Comparison of ENCODE assay signal across 20 cellular contexts in the genomic region with DNA sequence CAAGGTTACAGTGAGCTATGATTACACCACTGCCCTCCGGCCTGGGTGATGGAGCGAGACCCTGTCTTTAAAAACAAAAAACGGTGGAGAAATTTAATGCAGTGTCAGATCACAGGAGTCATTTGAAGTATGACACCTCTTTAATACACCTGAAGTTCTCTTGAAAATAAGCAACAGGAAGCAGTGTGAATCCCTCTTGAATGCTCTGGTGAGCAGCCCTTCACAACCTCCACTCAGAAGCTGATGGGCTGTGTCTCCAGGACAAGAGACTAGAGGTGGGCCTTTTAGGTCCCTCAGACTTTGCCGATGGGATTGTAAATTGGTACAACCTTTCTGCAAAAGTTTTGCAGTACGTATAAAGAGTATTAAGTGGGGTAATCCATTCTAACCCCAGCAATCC. TPM values are rescaled to one million over a fixed set of nuclear protein-coding genes. Genes with fewer than 3 reads are reported as not detected.
"Had no signal": no experiment of that assay in that cellular context is flagged by ENCODE, and none has a peak within 500 bp of the region (broad histone marks: within the 10 kb centered on the region; RNA-seq: fewer than 3 reads in every experiment).

No MANE protein-coding gene starts in this region.

- H3K4me3 Mint-ChIP-seq: activated CD8-positive, alpha-beta T cell treated with anti-CD3 and anti-CD28 coated beads, Interleukin-2, amount 10 ng/mL, durations not matched to agents 7 days and 5 days; activated T-helper 1 cell treated with anti-CD3 and anti-CD28 coated beads, Interleukin-12 subunit alpha, Interleukin-12 subunit beta, Interleukin-2, Interleukin-4 antibody, amounts not matched to agents 30 ng/mL and 10 ng/mL and 1 ng/mL, durations not matched to agents 14 hours and 24 hours and 36 hours had no signal

- DNase-seq: activated CD4-positive, alpha-beta T cell treated with anti-CD3 and anti-CD28 coated beads, Interleukin-2, amount 50 U/mL, for 1 hour; activated CD4-positive, CD25-positive, alpha-beta regulatory T cell treated with anti-CD3 and anti-CD28 coated beads, Interleukin-2, amount 50 U/mL, for 72 hours; activated CD8-positive, alpha-beta T cell treated with anti-CD3 and anti-CD28 coated beads, Interleukin-2, amount 10 ng/mL, durations not matched to agents 7 days and 5 days; activated gamma-delta T cell treated with Interleukin-2 at 50 U/mL for 16 hours; central memory CD4-positive, alpha-beta T cell; effector memory CD4-positive, alpha-beta T cell; foreskin keratinocyte; hippocampal formation; occipital lobe; posterior cingulate gyrus; right lobe of liver; stimulated activated CD4-positive, alpha-beta T cell treated with anti-CD3 and anti-CD28 coated beads, Interleukin-15, amount 100 ng/mL, for 24 hours; stimulated activated naive CD4-positive, alpha-beta T cell treated with Interleukin-2 at 50 U/mL for 16 hours; T-cell had no signal

- H3K4me3 ChIP-seq: right lobe of liver, skin epidermis had no signal

- H3K4me1 ChIP-seq: foreskin keratinocyte, right lobe of liver had no signal

- H3K36me3 ChIP-seq: right lobe of liver had no signal

- H3K27me3 ChIP-seq: right lobe of liver had no signal

- H3K27ac ChIP-seq: foreskin keratinocyte, right lobe of liver, skin epidermis, VCaP had no signal

- H3K27me3 Mint-ChIP-seq: T-cell had no signal

- H3K27ac Mint-ChIP-seq: activated CD8-positive, alpha-beta T cell treated with anti-CD3 and anti-CD28 coated beads, Interleukin-2, amount 10 ng/mL, durations not matched to agents 7 days and 5 days; activated T-helper 1 cell treated with anti-CD3 and anti-CD28 coated beads, Interleukin-12 subunit alpha, Interleukin-12 subunit beta, Interleukin-2, Interleukin-4 antibody, amounts not matched to agents 30 ng/mL and 10 ng/mL and 1 ng/mL, durations not matched to agents 14 hours and 24 hours and 36 hours had no signal

- ATAC-seq: activated CD8-positive, alpha-beta T cell treated with anti-CD3 and anti-CD28 coated beads, Interleukin-2, amount 10 ng/mL, durations not matched to agents 7 days and 5 days; activated naive CD4-positive, alpha-beta T cell treated with anti-CD3 and anti-CD28 coated beads, Interleukin-2, amount 50 U/mL, for 72 hours; foreskin keratinocyte had no signal

RNA-seq across cellular contexts. Expression of a gene that starts 50.1 kb away (rescaled TPM):
- total RNA-seq: activated CD8-positive, alpha-beta T cell treated with anti-CD3 and anti-CD28 coated beads, Interleukin-2, amount 10 ng/mL, durations not matched to agents 7 days and 5 days; activated T-helper 1 cell treated with anti-CD3 and anti-CD28 coated beads, Interleukin-12 subunit alpha, Interleukin-12 subunit beta, Interleukin-2, Interleukin-4 antibody, amounts not matched to agents 30 ng/mL and 10 ng/mL and 1 ng/mL, durations not matched to agents 14 hours and 24 hours and 36 hours; foreskin keratinocyte; T-cell; ureter had no signal
- polyA plus RNA-seq: esophagus, foreskin keratinocyte had no signal
